In the genomic region with DNA sequence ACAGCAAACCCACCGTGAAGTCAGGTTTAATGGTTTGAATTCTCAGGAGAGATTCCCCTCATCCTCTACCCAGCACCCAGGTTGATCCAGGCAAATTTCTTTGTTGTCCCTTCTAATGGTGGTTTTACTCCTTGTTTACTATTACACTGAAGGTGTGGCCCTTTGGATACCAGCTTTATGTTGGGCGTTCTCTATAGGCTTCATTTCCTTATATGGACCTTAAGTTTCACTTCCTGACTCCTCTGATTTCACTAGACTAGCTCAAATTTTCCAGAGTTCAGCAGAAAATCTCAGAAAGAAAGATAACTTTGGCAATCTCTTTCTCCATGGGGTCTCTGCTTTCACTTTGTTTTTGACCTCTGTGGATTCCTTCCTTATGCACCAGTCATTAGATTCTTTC, we compare ENCODE assay signal across 24 cellular contexts.
"Had no signal": no experiment of that assay in that cellular context is flagged by ENCODE, and none has a peak within 500 bp of the region (broad histone marks: within the 10 kb centered on the region; RNA-seq: fewer than 3 reads in every experiment).

No MANE protein-coding gene starts in this region.

- H3K4me3 Mint-ChIP-seq: activated naive CD8-positive, alpha-beta T cell; nephron progenitor cell; T-helper 2 cell treated with Interferon-gamma antibody and Interleukin-4, amounts not matched to agents 5 μg/mL and 100 μg/mL, for 36 hours had no signal

- H3K4me3 ChIP-seq: adrenal gland, ascending aorta, thyroid gland, upper lobe of right lung had no signal

- H3K4me1 ChIP-seq: adrenal gland, ascending aorta, parathyroid adenoma, thyroid gland, upper lobe of right lung had no signal

- H3K36me3 ChIP-seq: adrenal gland, ascending aorta, brain microvascular endothelial cell, thyroid gland, upper lobe of right lung had no signal

- H3K27me3 Mint-ChIP-seq: activated naive CD8-positive, alpha-beta T cell had no signal

- DNase-seq: activated CD4-positive, alpha-beta T cell treated with anti-CD3 and anti-CD28 coated beads for 1 hour; activated CD4-positive, alpha-beta T cell treated with anti-CD3 and anti-CD28 coated beads, Interleukin-2, amount 50 U/mL, for 1 hour; activated naive CD4-positive, alpha-beta T cell; activated T-cell treated with anti-CD3 and anti-CD28 coated beads, Interleukin-2, amount 50 U/mL, for 1 hour; adrenal gland; brain microvascular endothelial cell; central memory CD4-positive, alpha-beta T cell; effector memory CD4-positive, alpha-beta T cell; foreskin melanocyte; hippocampal formation; left ventricle myocardium superior; nephron progenitor cell; right cardiac atrium; stimulated activated CD4-positive, alpha-beta T cell treated with anti-CD3 and anti-CD28 coated beads, Interleukin-12 subunit alpha, Interleukin-12 subunit beta, amount 100 ng/mL, for 4 hours; stimulated activated CD4-positive, alpha-beta T cell treated with anti-CD3 and anti-CD28 coated beads, Interleukin-4, amount 100 ng/mL, for 4 hours; stimulated activated naive CD8-positive, alpha-beta T cell treated with anti-CD3 and anti-CD28 coated beads, Interleukin-15, Interleukin-2, amounts not matched to agents 100 U/mL and 50 U/mL, for 24 hours; thyroid gland; upper lobe of right lung had no signal

- H3K27me3 ChIP-seq: adrenal gland, ascending aorta, brain microvascular endothelial cell, thyroid gland, upper lobe of right lung had no signal

- H3K9me3 Mint-ChIP-seq: activated T-helper 2 cell treated with anti-CD3 and anti-CD28 coated beads, Interferon-gamma antibody, Interleukin-2, Interleukin-4, amounts not matched to agents 10 μg/mL and 5 μg/mL and 100 μg/mL, durations not matched to agents 14 hours and 24 hours and 36 hours; T-helper 2 cell treated with Interferon-gamma antibody and Interleukin-4, amounts not matched to agents 5 μg/mL and 100 μg/mL, for 36 hours had no signal

- H3K27ac ChIP-seq: adrenal gland, ascending aorta, brain microvascular endothelial cell, parathyroid adenoma, thyroid gland, upper lobe of right lung had no signal

- H3K9ac ChIP-seq: parathyroid adenoma had no signal

- H3K4me1 Mint-ChIP-seq: nephron progenitor cell had no signal

- H3K9me3 ChIP-seq: adrenal gland, ascending aorta, thyroid gland, upper lobe of right lung had no signal

- H3K36me3 Mint-ChIP-seq: activated naive CD8-positive, alpha-beta T cell had no signal

- ATAC-seq: esophagus mucosa; left ventricle myocardium superior; right cardiac atrium; stimulated activated naive CD8-positive, alpha-beta T cell treated with anti-CD3 and anti-CD28 coated beads, Interleukin-15, Interleukin-2, amounts not matched to agents 100 U/mL and 50 U/mL, for 24 hours; upper lobe of right lung had no signal

- H3K27ac Mint-ChIP-seq: activated naive CD8-positive, alpha-beta T cell; activated T-helper 2 cell treated with anti-CD3 and anti-CD28 coated beads, Interferon-gamma antibody, Interleukin-2, Interleukin-4, amounts not matched to agents 10 μg/mL and 5 μg/mL and 100 μg/mL, durations not matched to agents 14 hours and 24 hours and 36 hours; nephron progenitor cell; T-helper 2 cell treated with Interferon-gamma antibody and Interleukin-4, amounts not matched to agents 5 μg/mL and 100 μg/mL, for 36 hours had no signal
